ENCODE assay signal across 25 cellular contexts in genomic region chr16:77669057-77669456, GRCh38.
"Had no signal": no experiment of that assay in that cellular context is flagged by ENCODE, and none has a peak within 500 bp of the region (broad histone marks: within the 10 kb centered on the region; RNA-seq: fewer than 3 reads in every experiment).

No MANE protein-coding gene starts in this region.

- H3K27ac ChIP-seq: colonic mucosa, coronary artery, dorsolateral prefrontal cortex, epithelial cell of prostate, esophagus muscularis mucosa, esophagus squamous epithelium, foreskin keratinocyte, gastrocnemius medialis, gastroesophageal sphincter, heart left ventricle, heart right ventricle had no signal

- H3K9me3 ChIP-seq: colonic mucosa, esophagus muscularis mucosa, esophagus squamous epithelium, gastrocnemius medialis, heart left ventricle, heart right ventricle had no signal

- H3K27ac Mint-ChIP-seq: dendritic cell treated with granulocyte-macrophage colony-stimulating factor and Interleukin-4, amounts not matched to agents 40 ng/mL and 50 ng/mL, for 4 days; effector memory CD8-positive, alpha-beta T cell; endodermal cell had no signal

- H3K36me3 ChIP-seq: colonic mucosa, esophagus muscularis mucosa, esophagus squamous epithelium, gastrocnemius medialis, gastroesophageal sphincter, heart left ventricle, heart right ventricle had no signal

- H3K9me3 Mint-ChIP-seq: effector memory CD8-positive, alpha-beta T cell had no signal

- H3K4me3 Mint-ChIP-seq: dendritic cell treated with granulocyte-macrophage colony-stimulating factor and Interleukin-4, amounts not matched to agents 40 ng/mL and 50 ng/mL, for 4 days; effector memory CD8-positive, alpha-beta T cell; endodermal cell had no signal

- H3K4me1 Mint-ChIP-seq: endodermal cell had no signal

- H3K4me1 ChIP-seq: colonic mucosa, esophagus muscularis mucosa, esophagus squamous epithelium, foreskin keratinocyte, gastrocnemius medialis, gastroesophageal sphincter, heart left ventricle, heart right ventricle had no signal

- DNase-seq: colonic mucosa; cortex of kidney; dermis blood vessel endothelial cell; dorsolateral prefrontal cortex; effector CD4-positive, alpha-beta T cell; effector CD8-positive, alpha-beta T cell; effector memory CD4-positive, alpha-beta T cell; effector memory CD8-positive, alpha-beta T cell; endodermal cell; erythroblast; esophagus squamous epithelium; foreskin fibroblast; foreskin keratinocyte; foreskin melanocyte; gastrocnemius medialis; glutamatergic neuron; head of caudate nucleus; heart left ventricle; heart right ventricle had no signal

- ATAC-seq: effector memory CD8-positive, alpha-beta T cell; esophagus mucosa; foreskin keratinocyte; gastrocnemius medialis; gastroesophageal sphincter; heart left ventricle; heart right ventricle had no signal

- H3K4me3 ChIP-seq: colonic mucosa, coronary artery, dorsolateral prefrontal cortex, esophagus muscularis mucosa, esophagus squamous epithelium, gastrocnemius medialis, gastroesophageal sphincter, heart left ventricle, heart right ventricle had no signal

- H3K27me3 ChIP-seq: colonic mucosa, esophagus squamous epithelium, foreskin keratinocyte, gastrocnemius medialis had no signal
